21 cellular contexts compared by ENCODE assay signal in genomic region chr3:41093476-41093875, GRCh38.
A peak's percentile ranks its signal among the peaks of the same experiment; 100 is the strongest.
DNase-seq lines count a peak whose midpoint lies in the region; ATAC-seq and TF ChIP-seq lines count a peak whose summit lies in the region.
"Had no signal": no experiment of that assay in that cellular context is flagged by ENCODE, and none has a peak within 500 bp of the region (broad histone marks: within the 10 kb centered on the region; RNA-seq: fewer than 3 reads in every experiment).

No MANE protein-coding gene starts in this region.

- peak; percentile 58 for ATAC-seq in HG03103 (IDR thresholded peaks at IDR 0.05; ENCODE audit: low read depth, unreplicated experiment)
- no peak for ATAC-seq in GM21717 (IDR thresholded peaks at IDR 0.05; ENCODE audit: unreplicated experiment)
- no peak for ATAC-seq in GM21723 (IDR thresholded peaks at IDR 0.05; ENCODE audit: unreplicated experiment)
- ATAC-seq: A549; CD8-positive, alpha-beta T cell had no signal

- H3K9me3 Mint-ChIP-seq in endodermal cell = no peaks in the 10 kb centered on the region
- H3K9me3 Mint-ChIP-seq: CD8-positive, alpha-beta T cell had no signal

- H3K9me3 ChIP-seq in BLaER1 treated with 17β-estradiol and CSF1 and Interleukin-3, amounts not matched to agents 10 nM and 100 nM (replicated peaks in 1 of 11) = no peaks in the 10 kb centered on the region
- no peaks in the 10 kb centered on the region for H3K9me3 ChIP-seq in endodermal cell (ENCODE audit: control insufficient read depth, low read length)
- H3K9me3 ChIP-seq: A549, BE2C, Caco-2, HAP-1 had no signal

- no peaks in the 10 kb centered on the region for H3K36me3 Mint-ChIP-seq in endodermal cell (ENCODE audit: low read depth)
- H3K36me3 Mint-ChIP-seq: CD4-positive, CD25-positive, alpha-beta regulatory T cell; CD8-positive, alpha-beta T cell had no signal

- H3K27me3 ChIP-seq in BLaER1 treated with 17β-estradiol and CSF1 and Interleukin-3, amounts not matched to agents 10 nM and 100 nM = no peaks in the 10 kb centered on the region
- H3K27me3 ChIP-seq in endodermal cell (ENCODE audit: control insufficient read depth, insufficient read depth, low read length, poor library complexity, severe bottlenecking) = no peaks in the 10 kb centered on the region
- H3K27me3 ChIP-seq: BE2C had no signal

- H3K4me1 Mint-ChIP-seq in endodermal cell = peaks cover 31% of the 10 kb centered on the region
- H3K4me1 Mint-ChIP-seq: CD4-positive, CD25-positive, alpha-beta regulatory T cell had no signal

- no peaks in the 10 kb centered on the region for H3K27me3 Mint-ChIP-seq in endodermal cell (ENCODE audit: insufficient read depth)

- WGBS in endodermal cell (ENCODE audit: insufficient coverage in 1 of 2, insufficient read length in 1 of 2), 2 experiments = 90 to 97% methylated on average over 3 of the region's 3 CpGs

- intact Hi-C loops in posterior vena cava (cut with DNase I) = no loop called here

- H3K9ac ChIP-seq in BLaER1 treated with 17β-estradiol and CSF1 and Interleukin-3, amounts not matched to agents 10 nM and 100 nM = no peak overlapping the region
- H3K9ac ChIP-seq in endodermal cell (ENCODE audit: extremely low read depth, low read length, poor library complexity, severe bottlenecking) = no peak overlapping the region

- H3K4me2 ChIP-seq in BLaER1 treated with 17β-estradiol and CSF1 and Interleukin-3, amounts not matched to agents 10 nM and 100 nM = peak overlapping the region in 8 of 11 experiments; percentile 31 to 75 (median 55); a peak in 16 of 22 replicates
- H3K4me2 ChIP-seq: A549 had no signal

- no peaks in the 10 kb centered on the region for H3K36me3 ChIP-seq in BLaER1 treated with 17β-estradiol and CSF1 and Interleukin-3, amounts not matched to agents 10 nM and 100 nM
- H3K36me3 ChIP-seq in endodermal cell (ENCODE audit: control insufficient read depth, insufficient read depth, low read length) = no peaks in the 10 kb centered on the region
- H3K36me3 ChIP-seq: BE2C, HAP-1 had no signal

- H3K27ac ChIP-seq in BLaER1 treated with 17β-estradiol and CSF1 and Interleukin-3, amounts not matched to agents 10 nM and 100 nM = no peak overlapping the region
- no peak overlapping the region for H3K27ac ChIP-seq in endodermal cell (ENCODE audit: low read depth, low read length)
- H3K27ac ChIP-seq: A549, C4-2B had no signal

- H3K4me3 ChIP-seq in BLaER1 treated with 17β-estradiol and CSF1 and Interleukin-3, amounts not matched to agents 10 nM and 100 nM = no peak overlapping the region
- H3K4me3 ChIP-seq in endodermal cell (ENCODE audit: low read length) = no peak overlapping the region
- H3K4me3 ChIP-seq: A549, HAP-1 had no signal

- H3K27ac Mint-ChIP-seq in endodermal cell = no peak overlapping the region
- H3K27ac Mint-ChIP-seq: CD8-positive, alpha-beta T cell; HFFc6 had no signal

- no peaks in the 10 kb centered on the region for H4K20me1 ChIP-seq in BLaER1 treated with 17β-estradiol and CSF1 and Interleukin-3, amounts not matched to agents 10 nM and 100 nM

- peaks cover 0 to 15% (median 12%) of the 10 kb centered on the region in 10 experiments; a peak in 16 of 20 replicates for H3K4me1 ChIP-seq in BLaER1 treated with 17β-estradiol and CSF1 and Interleukin-3, amounts not matched to agents 10 nM and 100 nM
- peaks cover 4% of the 10 kb centered on the region for H3K4me1 ChIP-seq in endodermal cell (ENCODE audit: control insufficient read depth, insufficient read depth, low read length)
- H3K4me1 ChIP-seq: A549, BE2C, Caco-2, HAP-1 had no signal

- no peak overlapping the region for H3K4me3 Mint-ChIP-seq in endodermal cell
- H3K4me3 Mint-ChIP-seq: CD4-positive, CD25-positive, alpha-beta regulatory T cell; CD8-positive, alpha-beta T cell; HFFc6 had no signal

- no peak for TF ChIP-seq CTCF in endodermal cell (conservative IDR thresholded peaks at IDR 0.05)

- DNase-seq in endodermal cell (peak; percentile 18), posterior vena cava (ENCODE audit: low spot score) (no peak), superior temporal gyrus (ENCODE audit: extremely low spot score) (no peak)
- DNase-seq: 8988T; ACHN; AML-193; BE2C; Caco-2; CD4-positive, CD25-positive, alpha-beta regulatory T cell; CD8-positive, alpha-beta T cell; DMS153; DND-41; GOT3; HFFc6 had no signal
